Comparison of ENCODE assay signal across 23 cellular contexts in genomic region chr2:101107246-101107645, GRCh38.
"Had no signal": no experiment of that assay in that cellular context is flagged by ENCODE, and none has a peak within 500 bp of the region (broad histone marks: within the 10 kb centered on the region; RNA-seq: fewer than 3 reads in every experiment).

No MANE protein-coding gene starts in this region.

- H3K4me1 Mint-ChIP-seq: activated naive CD4-positive, alpha-beta T cell treated with anti-CD3 and anti-CD28 coated beads, Interleukin-2, amount 10 ng/mL, durations not matched to agents 7 days and 5 days; activated naive CD8-positive, alpha-beta T cell treated with anti-CD3 and anti-CD28 coated beads, Interleukin-2, amount 50 U/mL, for 24 hours; central memory CD8-positive, alpha-beta T cell had no signal

- H3K4me3 ChIP-seq: coronary artery, hepatocyte, lower lobe of right lung, tibial nerve, vagina had no signal

- ATAC-seq: activated CD8-positive, alpha-beta T cell treated with anti-CD3 and anti-CD28 coated beads, Interleukin-2, amount 10 ng/mL, durations not matched to agents 7 days and 5 days; activated naive CD8-positive, alpha-beta T cell treated with anti-CD3 and anti-CD28 coated beads, Interleukin-2, amount 50 U/mL, for 24 hours; esophagus mucosa; lower lobe of right lung; natural killer cell; stimulated activated naive CD8-positive, alpha-beta T cell treated with anti-CD3 and anti-CD28 coated beads, Interleukin-15, Interleukin-2, amounts not matched to agents 100 U/mL and 50 U/mL, for 24 hours had no signal

- H3K9me3 ChIP-seq: neutrophil, vagina had no signal

- H3K36me3 Mint-ChIP-seq: activated naive CD4-positive, alpha-beta T cell treated with anti-CD3 and anti-CD28 coated beads, Interleukin-2, amount 10 ng/mL, durations not matched to agents 7 days and 5 days had no signal

- H3K27ac ChIP-seq: brain microvascular endothelial cell, coronary artery, hepatocyte, lower lobe of right lung, neutrophil, parathyroid adenoma, tibial nerve, vagina had no signal

- H3K27me3 ChIP-seq: brain microvascular endothelial cell, hepatocyte, neutrophil, tibial nerve, vagina had no signal

- H3K36me3 ChIP-seq: brain microvascular endothelial cell, lower lobe of right lung, neutrophil, tibial nerve, vagina had no signal

- H3K4me3 Mint-ChIP-seq: activated CD8-positive, alpha-beta T cell treated with anti-CD3 and anti-CD28 coated beads, Interleukin-2, amount 10 ng/mL, durations not matched to agents 7 days and 5 days; activated naive CD4-positive, alpha-beta T cell treated with anti-CD3 and anti-CD28 coated beads, Interleukin-2, amount 10 ng/mL, durations not matched to agents 7 days and 5 days; activated naive CD8-positive, alpha-beta T cell treated with anti-CD3 and anti-CD28 coated beads, Interleukin-2, amount 50 U/mL, for 24 hours; activated T-cell treated with anti-CD3 and anti-CD28 coated beads, Interleukin-2, amount 50 U/mL, for 24 hours; central memory CD8-positive, alpha-beta T cell; natural killer cell had no signal

- H3K27ac Mint-ChIP-seq: activated CD8-positive, alpha-beta T cell treated with anti-CD3 and anti-CD28 coated beads, Interleukin-2, amount 10 ng/mL, durations not matched to agents 7 days and 5 days; activated naive CD4-positive, alpha-beta T cell treated with anti-CD3 and anti-CD28 coated beads, Interleukin-2, amount 10 ng/mL, durations not matched to agents 7 days and 5 days; activated naive CD8-positive, alpha-beta T cell treated with anti-CD3 and anti-CD28 coated beads, Interleukin-2, amount 50 U/mL, for 24 hours; activated T-cell treated with anti-CD3 and anti-CD28 coated beads, Interleukin-2, amount 50 U/mL, for 24 hours; activated T-helper 2 cell treated with anti-CD3 and anti-CD28 coated beads, Interferon-gamma antibody, Interleukin-2, Interleukin-4, amounts not matched to agents 10 μg/mL and 5 μg/mL and 100 μg/mL, durations not matched to agents 14 hours and 24 hours and 36 hours; natural killer cell had no signal

- DNase-seq: activated CD4-positive, alpha-beta T cell treated with anti-CD3 and anti-CD28 coated beads for 48 hours; activated CD4-positive, CD25-positive, alpha-beta regulatory T cell; activated CD8-positive, alpha-beta T cell treated with anti-CD3 and anti-CD28 coated beads, Interleukin-2, amount 10 ng/mL, durations not matched to agents 7 days and 5 days; activated naive CD4-positive, alpha-beta T cell treated with anti-CD3 and anti-CD28 coated beads, Interleukin-2, amount 10 ng/mL, durations not matched to agents 7 days and 5 days; activated naive CD8-positive, alpha-beta T cell treated with anti-CD3 and anti-CD28 coated beads, Interleukin-2, amount 50 U/mL, for 24 hours; activated T-cell treated with anti-CD3 and anti-CD28 coated beads, Interleukin-2, amount 50 U/mL, for 24 hours; aorta; brain microvascular endothelial cell; lower lobe of right lung; natural killer cell; stimulated activated CD4-positive, alpha-beta T cell treated with anti-CD3 and anti-CD28 coated beads, Interleukin-2, amount 100 ng/mL, for 24 hours; stimulated activated naive CD8-positive, alpha-beta T cell treated with anti-CD3 and anti-CD28 coated beads, Interleukin-15, Interleukin-2, amounts not matched to agents 100 U/mL and 50 U/mL, for 24 hours; SW 1271; T-helper 2 cell had no signal

- H3K27me3 Mint-ChIP-seq: activated naive CD4-positive, alpha-beta T cell treated with anti-CD3 and anti-CD28 coated beads, Interleukin-2, amount 10 ng/mL, durations not matched to agents 7 days and 5 days; activated naive CD8-positive, alpha-beta T cell treated with anti-CD3 and anti-CD28 coated beads, Interleukin-2, amount 50 U/mL, for 24 hours; activated T-cell treated with anti-CD3 and anti-CD28 coated beads, Interleukin-2, amount 50 U/mL, for 24 hours had no signal
